8 cellular contexts compared by ENCODE assay signal in genomic region chr1:201169971-201170532, GRCh38. TPM values are rescaled to one million over a fixed set of nuclear protein-coding genes. Genes with fewer than 3 reads are reported as not detected.
A peak's percentile ranks its signal among the peaks of the same experiment; 100 is the strongest.
DNase-seq lines count a peak whose midpoint lies in the region; ATAC-seq and FAIRE-seq lines count a peak whose summit lies in the region.
"Had no signal": no experiment of that assay in that cellular context is flagged by ENCODE, and none has a peak within 500 bp of the region (broad histone marks: within the 10 kb centered on the region; RNA-seq: fewer than 3 reads in every experiment).

No MANE protein-coding gene starts in this region.

- H3K9me3 ChIP-seq in HUES6 (ENCODE audit: control insufficient read depth, insufficient read depth, low read depth, low read length) (no peaks in the 10 kb centered on the region), small intestine (ENCODE audit: control insufficient read depth, low read depth) (no peaks in the 10 kb centered on the region)

- H3K4me1 ChIP-seq in HUES6 (ENCODE audit: control insufficient read depth, insufficient read depth, low read length) (peaks cover 10% of the 10 kb centered on the region), small intestine (ENCODE audit: control insufficient read depth in 2 of 2, insufficient read depth in 1 of 2, low read depth in 1 of 2, low read length in 1 of 2) (peaks cover 0 to 3% of the 10 kb centered on the region in 2 donors)

- peak overlapping the region; percentile 35 for H3K9ac ChIP-seq in HUES6 (ENCODE audit: low read length)

- no peaks in the 10 kb centered on the region for H3K36me3 Mint-ChIP-seq in activated T-helper 1 cell treated with anti-CD3 and anti-CD28 coated beads, Interleukin-12 subunit alpha, Interleukin-12 subunit beta, Interleukin-2, Interleukin-4 antibody, amounts not matched to agents 30 ng/mL and 10 ng/mL and 1 ng/mL, durations not matched to agents 14 hours and 24 hours and 36 hours (ENCODE audit: low read depth)

- peaks cover 24% of the 10 kb centered on the region for H3K27me3 Mint-ChIP-seq in activated T-helper 1 cell treated with anti-CD3 and anti-CD28 coated beads, Interleukin-12 subunit alpha, Interleukin-12 subunit beta, Interleukin-2, Interleukin-4 antibody, amounts not matched to agents 30 ng/mL and 10 ng/mL and 1 ng/mL, durations not matched to agents 14 hours and 24 hours and 36 hours (ENCODE audit: insufficient read depth)

- no peak for DNase-seq in activated T-helper 1 cell treated with anti-CD3 and anti-CD28 coated beads, Interleukin-12 subunit alpha, Interleukin-12 subunit beta, Interleukin-2, Interleukin-4 antibody, amounts not matched to agents 30 ng/mL and 10 ng/mL and 1 ng/mL, durations not matched to agents 14 hours and 24 hours and 36 hours (ENCODE audit: low spot score)
- DNase-seq in islet precursor cell (peak; percentile 44), small intestine (peak; percentile 42), ureter (ENCODE audit: low spot score) (no peak), cerebellar nuclear complex (lab: John Stamatoyannopoulos, UW) (no peak)

- H3K4me1 Mint-ChIP-seq in activated T-helper 1 cell treated with anti-CD3 and anti-CD28 coated beads, Interleukin-12 subunit alpha, Interleukin-12 subunit beta, Interleukin-2, Interleukin-4 antibody, amounts not matched to agents 30 ng/mL and 10 ng/mL and 1 ng/mL, durations not matched to agents 14 hours and 24 hours and 36 hours (ENCODE audit: low read depth): peaks cover 6% of the 10 kb centered on the region

- H3K9me3 Mint-ChIP-seq in activated T-helper 1 cell treated with anti-CD3 and anti-CD28 coated beads, Interleukin-12 subunit alpha, Interleukin-12 subunit beta, Interleukin-2, Interleukin-4 antibody, amounts not matched to agents 30 ng/mL and 10 ng/mL and 1 ng/mL, durations not matched to agents 14 hours and 24 hours and 36 hours: no peaks in the 10 kb centered on the region

- peaks cover 25% of the 10 kb centered on the region; the same call in 1 of the 2 replicates for H3K27me3 ChIP-seq in HUES6 (ENCODE audit: control insufficient read depth, insufficient read depth, low read length)
- peaks cover 0 to 2% of the 10 kb centered on the region in 2 donors for H3K27me3 ChIP-seq in small intestine (ENCODE audit: control insufficient read depth in 2 of 2, insufficient read depth in 2 of 2, low read length in 2 of 2)

- H3K4me3 ChIP-seq in HUES6 (ENCODE audit: low read depth, low read length) (peak overlapping the region; percentile 65), small intestine (ENCODE audit: low read depth in 1 of 2, low read length in 2 of 2) (no peak overlapping the region)

- 76 to 87% (median 84%) methylated on average over 2 of the region's 2 CpGs for WGBS in small intestine, 3 donors

- H3K27ac ChIP-seq in HUES6 (ENCODE audit: low read depth, low read length) (no peak overlapping the region), small intestine (ENCODE audit: low read depth in 1 of 2, low read length in 1 of 2) (peak overlapping the region; percentile 63 to 73)

- intact Hi-C loops in activated T-helper 1 cell treated with anti-CD3 and anti-CD28 coated beads, Interleukin-12 subunit alpha, Interleukin-12 subunit beta, Interleukin-2, Interleukin-4 antibody, amounts not matched to agents 30 ng/mL and 10 ng/mL and 1 ng/mL, durations not matched to agents 14 hours and 24 hours and 36 hours (cut with micrococcal nuclease): loop anchor here (2.0 to 10.0 kb wide), 5 partner anchors 53 to 1132 kb away; partner anchors contain the start of gene KIF14

- H3K27ac Mint-ChIP-seq in activated T-helper 1 cell treated with anti-CD3 and anti-CD28 coated beads, Interleukin-12 subunit alpha, Interleukin-12 subunit beta, Interleukin-2, Interleukin-4 antibody, amounts not matched to agents 30 ng/mL and 10 ng/mL and 1 ng/mL, durations not matched to agents 14 hours and 24 hours and 36 hours: no peak overlapping the region

- H3K36me3 ChIP-seq in HUES6 (ENCODE audit: control insufficient read depth, insufficient read depth, low read length) (no peaks in the 10 kb centered on the region), small intestine (ENCODE audit: control insufficient read depth in 2 of 2, insufficient read depth in 2 of 2, low read length in 2 of 2) (no peaks in the 10 kb centered on the region)

- no peak for FAIRE-seq in small intestine (lab: Jason Lieb, UNC)

- ATAC-seq in HG02610 (IDR thresholded peaks at IDR 0.05; ENCODE audit: unreplicated experiment): no peak

- peak overlapping the region; percentile 76 for H3K4me3 Mint-ChIP-seq in activated T-helper 1 cell treated with anti-CD3 and anti-CD28 coated beads, Interleukin-12 subunit alpha, Interleukin-12 subunit beta, Interleukin-2, Interleukin-4 antibody, amounts not matched to agents 30 ng/mL and 10 ng/mL and 1 ng/mL, durations not matched to agents 14 hours and 24 hours and 36 hours

RNA-seq across cellular contexts. Expression of gene TMEM9, which starts 15.8 kb away (rescaled TPM):
- total RNA-seq in activated T-helper 1 cell treated with anti-CD3 and anti-CD28 coated beads, Interleukin-12 subunit alpha, Interleukin-12 subunit beta, Interleukin-2, Interleukin-4 antibody, amounts not matched to agents 30 ng/mL and 10 ng/mL and 1 ng/mL, durations not matched to agents 14 hours and 24 hours and 36 hours: 13.2 and 13.9 TPM in 2 replicates
- polyA plus RNA-seq in small intestine: 10 to 100 TPM in 2 of 3 donors, 1 to 10 TPM in 1; 6.3 to 58.5 (median 11.6) TPM
- total RNA-seq in ureter: 55.3 TPM

RNA-seq across cellular contexts. Expression of gene IGFN1, which starts 20.6 kb away (rescaled TPM):
- total RNA-seq in activated T-helper 1 cell treated with anti-CD3 and anti-CD28 coated beads, Interleukin-12 subunit alpha, Interleukin-12 subunit beta, Interleukin-2, Interleukin-4 antibody, amounts not matched to agents 30 ng/mL and 10 ng/mL and 1 ng/mL, durations not matched to agents 14 hours and 24 hours and 36 hours: not detected in 2 replicates
- under 1 TPM in 2 of 3 donors, not detected in 1; under 0.01 to 0.01 TPM for polyA plus RNA-seq in small intestine
- total RNA-seq in ureter: 0.16 TPM

RNA-seq across cellular contexts. Expression of gene ASCL5, which starts 43.1 kb away (rescaled TPM):
- not detected in 2 replicates for total RNA-seq in activated T-helper 1 cell treated with anti-CD3 and anti-CD28 coated beads, Interleukin-12 subunit alpha, Interleukin-12 subunit beta, Interleukin-2, Interleukin-4 antibody, amounts not matched to agents 30 ng/mL and 10 ng/mL and 1 ng/mL, durations not matched to agents 14 hours and 24 hours and 36 hours
- under 1 TPM in 1 of 3 donors, not detected in 2; 0.15 TPM for polyA plus RNA-seq in small intestine
- total RNA-seq in ureter: not detected
- total RNA-seq: urinary bladder had no signal
- polyA plus RNA-seq: urinary bladder had no signal

RNA-seq across cellular contexts. Expression of gene CACNA1S, which starts 57.8 kb away (rescaled TPM):
- total RNA-seq in activated T-helper 1 cell treated with anti-CD3 and anti-CD28 coated beads, Interleukin-12 subunit alpha, Interleukin-12 subunit beta, Interleukin-2, Interleukin-4 antibody, amounts not matched to agents 30 ng/mL and 10 ng/mL and 1 ng/mL, durations not matched to agents 14 hours and 24 hours and 36 hours: not detected in 2 replicates
- polyA plus RNA-seq in small intestine: under 1 TPM in 1 of 3 donors, not detected in 2; 0.01 TPM
- not detected for total RNA-seq in ureter
- polyA plus RNA-seq: urinary bladder had no signal

Comparison
In these comparisons a context has a peak if more than half of its experiments do, and no peak if none do; other contexts are left out.
1. DNase-seq: peak in islet precursor cell (single experiment) and small intestine (single experiment); none in activated T-helper 1 cell treated with anti-CD3 and anti-CD28 coated beads, Interleukin-12 subunit alpha, Interleukin-12 subunit beta, Interleukin-2, Interleukin-4 antibody, amounts not matched to agents 30 ng/mL and 10 ng/mL and 1 ng/mL, durations not matched to agents 14 hours and 24 hours and 36 hours (single experiment), ureter (single experiment) and cerebellar nuclear complex (0 of 2).